ENCODE assay signal across 18 cellular contexts in genomic region chr4:78079701-78080430, GRCh38. TPM values are rescaled to one million over a fixed set of nuclear protein-coding genes. Genes with fewer than 3 reads are reported as not detected.
DNase-seq lines count a peak whose midpoint lies in the region; ATAC-seq, FAIRE-seq and TF ChIP-seq lines count a peak whose summit lies in the region.
"Had no signal": no experiment of that assay in that cellular context is flagged by ENCODE, and none has a peak within 500 bp of the region (broad histone marks: within the 10 kb centered on the region; RNA-seq: fewer than 3 reads in every experiment).

No MANE protein-coding gene starts in this region.

- no peaks in the 10 kb centered on the region for H3K36me3 ChIP-seq in tibial nerve
- H3K36me3 ChIP-seq: MG63, vagina had no signal

- TF ChIP-seq CTCF in D721Med (IDR thresholded peaks at IDR 0.05; ENCODE audit: insufficient read depth, missing control alignments) = no peak
- no peak for TF ChIP-seq CTCF in tibial nerve (IDR thresholded peaks at IDR 0.05)

- no peak overlapping the region for H3K27ac ChIP-seq in tibial nerve
- H3K27ac ChIP-seq: body of pancreas, foreskin keratinocyte, vagina had no signal

- no peak for TF ChIP-seq POLR2A in tibial nerve (IDR thresholded peaks at IDR 0.05)

- no peak for TF ChIP-seq EP300 in tibial nerve (IDR thresholded peaks at IDR 0.05)

- ATAC-seq in HG03108 (IDR thresholded peaks at IDR 0.05; ENCODE audit: unreplicated experiment) = no peak
- ATAC-seq: body of pancreas, foreskin keratinocyte, HCT116 had no signal

- no peaks in the 10 kb centered on the region for H3K4me1 ChIP-seq in tibial nerve
- H3K4me1 ChIP-seq: body of pancreas, foreskin keratinocyte, vagina had no signal

- H3K9me3 ChIP-seq in tibial nerve = no peaks in the 10 kb centered on the region
- H3K9me3 ChIP-seq: body of pancreas, MG63, vagina had no signal

- DNase-seq in D721Med (ENCODE audit: insufficient read length, low spot score) (no peak), NCI-H1694 treated with DMSO at 0.1 percent for 48 hours (lab: John Stamatoyannopoulos, UW) (peak; percentile 70), NCI-H69 (lab: John Stamatoyannopoulos, UW) (peak; percentile 94), myocyte (ENCODE audit: low read depth) (peak; percentile 57), tibial nerve (ENCODE audit: low spot score in 2 of 2) (no peak), NCI-H526 treated with DMSO at 0.1 percent for 48 hours (lab: John Stamatoyannopoulos, UW) (no peak), COLO668 (lab: John Stamatoyannopoulos, UW; ENCODE audit: unreplicated experiment) (no peak)
- DNase-seq: activated CD4-positive, alpha-beta T cell treated with anti-CD3 and anti-CD28 coated beads, Interleukin-2, amount 10 ng/mL, durations not matched to agents 24 days and 14 days; C1 segment of cervical spinal cord; DMS153; foreskin keratinocyte; MG63; NCI-H226; Right ventricle myocardium superior had no signal

- WGBS in tibial nerve, 2 donors = 64 to 65% methylated on average over 10 of the region's 10 CpGs

- no peaks in the 10 kb centered on the region for H3K27me3 ChIP-seq in tibial nerve
- H3K27me3 ChIP-seq: body of pancreas, foreskin keratinocyte, vagina had no signal

- FAIRE-seq in D721Med (lab: Jason Lieb, UNC) = peak; percentile 35

- no peak overlapping the region for H3K4me3 ChIP-seq in tibial nerve
- H3K4me3 ChIP-seq: body of pancreas, MG63, vagina had no signal

RNA-seq across cellular contexts. Expression of gene FRAS1, which starts 22.7 kb away (rescaled TPM):
- 18.3 and 21.0 TPM in 2 replicates for total RNA-seq in myocyte
- 18.4 TPM for polyA plus RNA-seq in myocyte (2012)
- 1 to 10 TPM; 3.9 to 6.6 (median 5.1) TPM for total RNA-seq in tibial nerve
- total RNA-seq: activated CD4-positive, alpha-beta T cell treated with anti-CD3 and anti-CD28 coated beads, Interleukin-2, amount 10 ng/mL, durations not matched to agents 24 days and 14 days had no signal

Comparison
In these comparisons a context has a peak if more than half of its experiments do, and no peak if none do; other contexts are left out.
1. DNase-seq: peak in NCI-H1694 treated with DMSO at 0.1 percent for 48 hours (single experiment), NCI-H69 (single experiment) and myocyte (single experiment); none in D721Med (single experiment), tibial nerve (0 of 2), NCI-H526 treated with DMSO at 0.1 percent for 48 hours (single experiment) and COLO668 (single experiment).